In the genomic region with DNA sequence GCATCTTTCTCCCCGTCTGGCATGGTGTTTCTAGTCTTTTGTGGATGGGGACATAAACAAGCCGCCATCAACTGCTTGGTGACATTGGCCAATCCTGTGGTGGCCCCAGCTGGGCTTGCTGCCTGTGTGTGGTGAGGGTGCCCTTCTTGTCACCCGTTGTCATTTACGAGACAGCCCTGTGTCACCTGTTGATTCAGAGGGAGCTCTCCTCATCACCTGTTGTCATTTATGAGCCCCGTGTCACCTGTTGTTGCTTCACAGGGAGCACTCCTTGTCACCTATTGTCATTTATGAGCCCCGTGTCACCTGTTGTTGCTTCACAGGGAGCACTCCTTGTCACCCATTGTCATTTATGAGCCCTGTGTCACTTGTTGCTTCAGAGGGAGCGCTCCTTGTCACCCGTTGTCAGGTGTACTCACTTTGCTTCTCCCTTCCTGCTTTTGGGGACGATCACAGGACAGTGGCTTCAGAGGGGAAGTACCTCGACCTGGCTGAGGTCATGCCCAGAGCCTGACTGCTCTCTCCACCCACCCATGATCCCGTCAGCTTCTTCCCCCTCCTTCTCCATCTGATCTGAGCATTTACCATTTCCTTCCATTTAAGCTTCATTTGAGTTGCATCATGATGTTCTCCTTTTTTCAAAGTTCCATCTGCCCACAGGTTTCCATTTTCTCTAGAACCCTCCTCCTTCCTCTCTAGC, we compare ENCODE assay signal across 9 cellular contexts. TPM values are rescaled to one million over a fixed set of nuclear protein-coding genes. Genes with fewer than 3 reads are reported as not detected.
DNase-seq lines count a peak whose midpoint lies in the region; ATAC-seq, FAIRE-seq and TF ChIP-seq lines count a peak whose summit lies in the region.
"Had no signal": no experiment of that assay in that cellular context is flagged by ENCODE, and none has a peak within 500 bp of the region (broad histone marks: within the 10 kb centered on the region; RNA-seq: fewer than 3 reads in every experiment).

No MANE protein-coding gene starts in this region.

- H3K4me3 Mint-ChIP-seq in WTC11, result no peak overlapping the region

- no peak for FAIRE-seq in endothelial cell of umbilical vein (lab: Jason Lieb, UNC)

- dilution Hi-C loops in endothelial cell of umbilical vein (cut with MboI; ENCODE audit: extremely low pct_ligation_motif_present, low sequenced_read_pairs), result no loop called here

- in situ Hi-C loops in KBM-7 (cut with MboI; ENCODE audit: low pct_unique_long_range_greater_than_20kb, low sequenced_read_pairs), result no loop called here

- peaks cover 51% of the 10 kb centered on the region for H3K4me1 ChIP-seq in endothelial cell of umbilical vein (ENCODE audit: control insufficient read depth, extremely low read depth, insufficient read depth, low read length)

- DNase-seq in CD1c-positive myeloid dendritic cell (ENCODE audit: extremely low spot score) (peak; percentile 94), KBM-7 (peak; percentile 96), WTC11 (ENCODE audit: low spot score) (no peak), endothelial cell of umbilical vein (ENCODE audit: low read depth, low spot score) (no peak), NCI-H446 (lab: John Stamatoyannopoulos, UW) (no peak)
- DNase-seq in stimulated activated CD4-positive, alpha-beta T cell treated with anti-CD3 and anti-CD28 coated beads, Interleukin-2, amount 100 ng/mL, for 24 hours, result peak; percentile 60 to 70

- peak overlapping the region; percentile 88 for H3K27ac ChIP-seq in endothelial cell of umbilical vein (ENCODE audit: insufficient read depth, low read depth, low read length)

- no peak for TF ChIP-seq CTCF in WTC11 (IDR thresholded peaks at IDR 0.05)
- no peak for TF ChIP-seq CTCF in endothelial cell of umbilical vein (IDR thresholded peaks at IDR 0.05; ENCODE audit: extremely low read depth in 1 of 2, insufficient read depth in 1 of 2, low read depth in 1 of 2, low read length in 2 of 2)

- BruUV-seq in endothelial cell of umbilical vein (replicated peaks; lab: Mats Ljungman, UMichigan), result no TSS peak

- H3K79me2 ChIP-seq in endothelial cell of umbilical vein (ENCODE audit: control insufficient read depth, insufficient read depth, low read length), result peaks cover 75% of the 10 kb centered on the region

- H3K9ac ChIP-seq in endothelial cell of umbilical vein (replicated peaks; ENCODE audit: extremely low read depth, insufficient read depth, low read length), result no peak overlapping the region

- peak; percentile 58 for ATAC-seq in GM21423 (IDR thresholded peaks at IDR 0.05; ENCODE audit: unreplicated experiment)
- ATAC-seq in WTC11, result no peak
- ATAC-seq in GM18520 (IDR thresholded peaks at IDR 0.05; ENCODE audit: unreplicated experiment), result no peak

- no peaks in the 10 kb centered on the region for H3K36me3 ChIP-seq in endothelial cell of umbilical vein (ENCODE audit: control insufficient read depth in 2 of 2, extremely low read depth in 1 of 2, insufficient read depth in 2 of 2, low read length in 2 of 2)

- H3K9me3 Mint-ChIP-seq in WTC11, result peaks cover 13% of the 10 kb centered on the region

- no peaks in the 10 kb centered on the region for H4K20me1 ChIP-seq in endothelial cell of umbilical vein (replicated peaks; ENCODE audit: control insufficient read depth, extremely low read depth, insufficient read depth, low read length)

- CTCF ChIA-PET in WTC11 (lab: Charles Lee) (interaction anchor here (0.7 to 2.0 kb wide), 6 partner anchors 14 to 234 kb away, joined by 3 to 13 read pairs (median 4); a partner anchor contains a TSS), endothelial cell of umbilical vein (lab: Charles Lee) (interaction anchor here (0.7 to 5.8 kb wide), 8 partner anchors 11 to 524 kb away, joined by 3 to 38 read pairs (median 4); no protein-coding TSS in a partner anchor)

- TF ChIP-seq POLR2A in endothelial cell of umbilical vein (IDR thresholded peaks at IDR 0.05; ENCODE audit: low read depth, low read length), result no peak

- POLR2A ChIA-PET in WTC11 (lab: Charles Lee), result interaction anchor here (0.8 kb wide), 1 partner anchor 215 kb away, joined by 5 read pairs; no protein-coding TSS in a partner anchor
- POLR2A ChIA-PET in endothelial cell of umbilical vein (lab: Charles Lee), result no interaction called here

- peak overlapping the region; percentile 51 for H3K4me2 ChIP-seq in endothelial cell of umbilical vein (ENCODE audit: insufficient read depth, low read length)

- peaks cover 10% of the 10 kb centered on the region for H3K36me3 Mint-ChIP-seq in WTC11

- H3K27ac Mint-ChIP-seq in WTC11, result peak overlapping the region; percentile 12; the same call in 1 of the 2 replicates

- no peak overlapping the region for H3K4me3 ChIP-seq in endothelial cell of umbilical vein (replicated peaks in 1 of 3; ENCODE audit: insufficient read depth in 1 of 3, low read depth in 1 of 3, low read length in 3 of 3)
- H3K4me3 ChIP-seq: lung had no signal

- H3K9me1 ChIP-seq in endothelial cell of umbilical vein (replicated peaks; ENCODE audit: control insufficient read depth, extremely low read depth, insufficient read depth, low read length), result no peaks in the 10 kb centered on the region

- intact Hi-C loops in endothelial cell of umbilical vein (cut with micrococcal nuclease), result loop anchor here (2.0 to 5.0 kb wide), 2 partner anchors 61 to 170 kb away; no protein-coding TSS in a partner anchor

- H2AFZ ChIP-seq in endothelial cell of umbilical vein (ENCODE audit: low read depth, low read length), result no peak overlapping the region

- no peaks in the 10 kb centered on the region for H3K27me3 Mint-ChIP-seq in WTC11 (ENCODE audit: low read depth)

- H3K4me1 Mint-ChIP-seq in WTC11, result peaks cover 58% of the 10 kb centered on the region

- no peaks in the 10 kb centered on the region for H3K9me3 ChIP-seq in endothelial cell of umbilical vein (replicated peaks; ENCODE audit: control insufficient read depth, insufficient read depth, low read length)

- H3K27me3 ChIP-seq in endothelial cell of umbilical vein (ENCODE audit: control insufficient read depth in 2 of 2, insufficient read depth in 2 of 2, low read length in 2 of 2), result no peaks in the 10 kb centered on the region

TF ChIP-seq in WTC11, 78 proteins besides CTCF, POLR2A, EP300 and RAD21:
- TF ChIP-seq RORB (CRISPR knock-in tag; IDR thresholded peaks at IDR 0.05) (no peak), ZNF423 (CRISPR knock-in tag; IDR thresholded peaks at IDR 0.05) (no peak), ZNF396 (CRISPR knock-in tag; IDR thresholded peaks at IDR 0.05; ENCODE audit: borderline replicate concordance) (no peak)
- TF ChIP-seq, protein P1, sequence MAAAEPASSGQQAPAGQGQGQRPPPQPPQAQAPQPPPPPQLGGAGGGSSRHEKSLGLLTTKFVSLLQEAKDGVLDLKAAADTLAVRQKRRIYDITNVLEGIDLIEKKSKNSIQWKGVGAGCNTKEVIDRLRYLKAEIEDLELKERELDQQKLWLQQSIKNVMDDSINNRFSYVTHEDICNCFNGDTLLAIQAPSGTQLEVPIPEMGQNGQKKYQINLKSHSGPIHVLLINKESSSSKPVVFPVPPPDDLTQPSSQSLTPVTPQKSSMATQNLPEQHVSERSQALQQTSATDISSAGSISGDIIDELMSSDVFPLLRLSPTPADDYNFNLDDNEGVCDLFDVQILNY (CRISPR knock-in tag; IDR thresholded peaks at IDR 0.05), result no peak

TF ChIP-seq in endothelial cell of umbilical vein, 7 proteins besides CTCF, POLR2A, EP300 and RAD21:
- TF ChIP-seq JUN (IDR thresholded peaks at IDR 0.05; ENCODE audit: borderline replicate concordance, insufficient read depth, insufficient read length, low read depth), result no peak
- no peak for TF ChIP-seq GATA2 (IDR thresholded peaks at IDR 0.05; ENCODE audit: insufficient read depth, insufficient read length, low read depth, low read length)
- TF ChIP-seq FOS (IDR thresholded peaks at IDR 0.05; ENCODE audit: borderline replicate concordance, insufficient read depth, low read length), result no peak
- no peak for TF ChIP-seq EZH2 (IDR thresholded peaks at IDR 0.05; ENCODE audit: borderline replicate concordance, low read depth, low read length, severe bottlenecking)
- TF ChIP-seq, protein P2, sequence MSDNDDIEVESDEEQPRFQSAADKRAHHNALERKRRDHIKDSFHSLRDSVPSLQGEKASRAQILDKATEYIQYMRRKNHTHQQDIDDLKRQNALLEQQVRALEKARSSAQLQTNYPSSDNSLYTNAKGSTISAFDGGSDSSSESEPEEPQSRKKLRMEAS (IDR thresholded peaks at IDR 0.05; ENCODE audit: insufficient read depth, insufficient read length), result no peak
- TF ChIP-seq POLR2AphosphoS5 (IDR thresholded peaks at IDR 0.05; ENCODE audit: insufficient read depth, low read depth, low read length), result no peak
- TF ChIP-seq MYC (IDR thresholded peaks at IDR 0.05; ENCODE audit: low read depth, low read length), result no peak

RNA-seq across cellular contexts. Expression of a gene that starts 29.1 kb away (rescaled TPM):
- total RNA-seq in WTC11 (2021) (10.5 to 12.4 TPM (median 11.8 TPM) in 3 replicates), endothelial cell of umbilical vein (68.1 and 77.4 TPM in 2 replicates)
- 56.5 and 67.3 TPM in 2 replicates for polyA plus RNA-seq in endothelial cell of umbilical vein
- polyA plus RNA-seq in endothelial cell of umbilical vein (2011; cell fraction: cytosol; rRNA removed), result 40.8 and 44.2 TPM in 2 replicates
- 34.7 and 39.6 TPM in 2 replicates for polyA plus RNA-seq in endothelial cell of umbilical vein (2011; cell fraction: nucleus; rRNA removed)
- 79.1 and 104 TPM in 2 replicates for polyA plus RNA-seq in endothelial cell of umbilical vein (2012)
- polyA minus RNA-seq in endothelial cell of umbilical vein, result 17.4 and 19.0 TPM in 2 replicates
- polyA minus RNA-seq in endothelial cell of umbilical vein (2011; cell fraction: cytosol; rRNA and poly(A)+ RNA removed), result 48.7 TPM
- 8.8 and 14.8 TPM in 2 replicates for polyA minus RNA-seq in endothelial cell of umbilical vein (2011; cell fraction: nucleus; rRNA and poly(A)+ RNA removed)

Comparison
In these comparisons a context has a peak if more than half of its experiments do, and no peak if none do; other contexts are left out.
1. DNase-seq: peak in CD1c-positive myeloid dendritic cell (single experiment), KBM-7 (single experiment) and stimulated activated CD4-positive, alpha-beta T cell treated with anti-CD3 and anti-CD28 coated beads, Interleukin-2, amount 100 ng/mL, for 24 hours (2 of 2); none in WTC11 (single experiment), endothelial cell of umbilical vein (single experiment) and NCI-H446 (0 of 2).